12 cellular contexts compared by ENCODE assay signal in genomic region chr10:16799621-16800020, GRCh38. TPM values are rescaled to one million over a fixed set of nuclear protein-coding genes. Genes with fewer than 3 reads are reported as not detected.
A peak's percentile ranks its signal among the peaks of the same experiment; 100 is the strongest.
DNase-seq lines count a peak whose midpoint lies in the region; ATAC-seq, FAIRE-seq and TF ChIP-seq lines count a peak whose summit lies in the region.
"Had no signal": no experiment of that assay in that cellular context is flagged by ENCODE, and none has a peak within 500 bp of the region (broad histone marks: within the 10 kb centered on the region; RNA-seq: fewer than 3 reads in every experiment).

No MANE protein-coding gene starts in this region.

- H3K9me3 Mint-ChIP-seq in memory B cell, result no peaks in the 10 kb centered on the region

- no peak for FAIRE-seq in HepG2 (lab: Jason Lieb, UNC)

- no peak for TF ChIP-seq CTCF in HepG2 (CRISPR knock-in tag; IDR thresholded peaks at IDR 0.05)

- POLR2A ChIA-PET in HepG2 (lab: Yijun Ruan, JAX), result no interaction called here

- no TSS peak for BruUV-seq in HepG2 (replicated peaks; lab: Mats Ljungman, UMichigan)

- H3K27ac ChIP-seq in HepG2 (ENCODE audit: extremely low read length, insufficient read depth, low read length), result no peak overlapping the region
- H3K27ac ChIP-seq: brain microvascular endothelial cell, VCaP had no signal

- H3K4me3 Mint-ChIP-seq in memory B cell, result no peak overlapping the region

- 94% methylated on average over 8 of the region's 8 CpGs for WGBS in HepG2 (ENCODE audit: low lambda C conversion rate)

- intact Hi-C loops in HepG2 (cut with micrococcal nuclease; ENCODE audit: unreplicated experiment), result no loop called here

- H3K79me2 ChIP-seq in HepG2 (ENCODE audit: insufficient read depth, low read length), result peaks cover 5% of the 10 kb centered on the region

- H3K36me3 ChIP-seq in HepG2 (replicated peaks in 1 of 2; ENCODE audit: control insufficient read depth in 1 of 2, insufficient read depth in 2 of 2, low read length in 2 of 2), result no peaks in the 10 kb centered on the region
- H3K36me3 ChIP-seq: brain microvascular endothelial cell had no signal

- DNase-seq in memory B cell (ENCODE audit: low spot score in 2 of 2) (no peak), HepG2 (ENCODE audit: low spot score) (no peak)
- DNase-seq in NK-92 treated with Interleukin-12 subunit alpha and Interleukin-12 subunit beta, amount 100 ng/mL, for 24 hours (lab: John Stamatoyannopoulos, UW), result no peak
- no peak for DNase-seq in activated CD8-positive, alpha-beta memory T cell treated with anti-CD3 and anti-CD28 coated beads, Interleukin-2, amount 50 U/mL, for 4 hours
- no peak for DNase-seq in stimulated activated CD4-positive, alpha-beta T cell treated with anti-CD3 and anti-CD28 coated beads, Interleukin-4, amount 100 ng/mL, for 4 hours
- DNase-seq: brain microvascular endothelial cell, GDM1, mucosa of descending colon had no signal

- H3K27me3 ChIP-seq in HepG2 (ENCODE audit: control insufficient read depth in 1 of 2, insufficient read depth in 2 of 2, low read length in 2 of 2), result no peaks in the 10 kb centered on the region
- H3K27me3 ChIP-seq: brain microvascular endothelial cell had no signal

- H3K27me3 Mint-ChIP-seq in memory B cell, result no peaks in the 10 kb centered on the region

- TF ChIP-seq EP300 in HepG2 (IDR thresholded peaks at IDR 0.05; ENCODE audit: low read depth in 2 of 2, low read length in 2 of 2) (no peak), HepG2 (CRISPR knock-in tag; IDR thresholded peaks at IDR 0.05; ENCODE audit: borderline replicate concordance) (no peak)

- peaks cover 26% of the 10 kb centered on the region for H3K36me3 Mint-ChIP-seq in memory B cell

- peak overlapping the region; percentile 55 for H3K27ac Mint-ChIP-seq in memory B cell

- H3K4me3 ChIP-seq in HepG2 (replicated peaks in 1 of 3; ENCODE audit: insufficient read depth in 1 of 3, low read depth in 2 of 3, low read length in 3 of 3), result no peak overlapping the region
- H3K4me3 ChIP-seq: mucosa of descending colon had no signal

- no peaks in the 10 kb centered on the region for H3K9me3 ChIP-seq in HepG2 (ENCODE audit: low read length)
- H3K9me3 ChIP-seq: mucosa of descending colon had no signal

- no peak for TF ChIP-seq POLR2A in HepG2 (IDR thresholded peaks at IDR 0.05; ENCODE audit: insufficient read depth in 1 of 2, low read depth in 2 of 2, low read length in 2 of 2)

- peaks cover 13% of the 10 kb centered on the region for H3K4me1 ChIP-seq in HepG2 (ENCODE audit: insufficient read depth, low read length)

- in situ Hi-C loops in HepG2 (cut with HindIII; ENCODE audit: extremely low pct_ligation_motif_present, low pct_unique_long_range_greater_than_20kb), result loop anchor here (25.0 kb wide), 2 partner anchors 687 to 912 kb away; no protein-coding TSS in a partner anchor

- ATAC-seq in GM18907 (IDR thresholded peaks at IDR 0.05; ENCODE audit: unreplicated experiment), result peak; percentile 92
- peak; percentile 92 for ATAC-seq in GM21447 (IDR thresholded peaks at IDR 0.05; ENCODE audit: unreplicated experiment)
- ATAC-seq in HG03159 (IDR thresholded peaks at IDR 0.05; ENCODE audit: unreplicated experiment), result peak; percentile 85
- peak; percentile 65 for ATAC-seq in memory B cell (ENCODE audit: low read depth)
- ATAC-seq in HepG2, result no peak
- ATAC-seq: mucosa of descending colon had no signal

- H3K9ac ChIP-seq in HepG2 (ENCODE audit: insufficient read depth, low read depth, low read length), result no peak overlapping the region

- CTCF ChIA-PET in HepG2 (lab: Yijun Ruan, JAX; ENCODE audit: low intra/inter-chr PET ratio, low total read pairs), result no interaction called here

- no peak overlapping the region for H2AFZ ChIP-seq in HepG2 (ENCODE audit: low read length)

- TF ChIP-seq RAD21 in HepG2 (CRISPR knock-in tag; IDR thresholded peaks at IDR 0.05), result no peak

- H3K4me2 ChIP-seq in HepG2 (ENCODE audit: low read depth, low read length), result no peak overlapping the region

- no peaks in the 10 kb centered on the region for H4K20me1 ChIP-seq in HepG2 (ENCODE audit: insufficient read depth, low read length)

- peaks cover 31% of the 10 kb centered on the region for H3K4me1 Mint-ChIP-seq in memory B cell

TF ChIP-seq in HepG2, 621 proteins besides CTCF, POLR2A, EP300 and RAD21:
- no peak for TF ChIP-seq RNF219 (CRISPR knock-in tag; IDR thresholded peaks at IDR 0.05)
- TF ChIP-seq ZNF232 (CRISPR knock-in tag; IDR thresholded peaks at IDR 0.05; ENCODE audit: borderline replicate concordance), result no peak
- TF ChIP-seq ZNF225 (CRISPR knock-in tag; IDR thresholded peaks at IDR 0.05), result no peak
- TF ChIP-seq ZNF670 (CRISPR knock-in tag; IDR thresholded peaks at IDR 0.05; ENCODE audit: borderline replicate concordance), result no peak

RNA-seq across cellular contexts. Expression of gene RSU1, which starts 17.6 kb away (rescaled TPM):
- total RNA-seq in HepG2 (2016; rRNA removed; fragmentation: Illumina TruSeq; extraction: Trizol), result 35.1 and 49.7 TPM in 2 replicates
- total RNA-seq in HepG2 (2016; cell fraction: cytosol; rRNA removed; fragmentation: Illumina TruSeq; extraction: Trizol; ENCODE audit: low read depth), result 15.6 and 15.7 TPM in 2 replicates
- 35.5 and 50.0 TPM in 2 replicates for total RNA-seq in HepG2 (2016; cell fraction: insoluble cytoplasmic fraction; rRNA removed; fragmentation: Illumina TruSeq; extraction: Trizol)
- total RNA-seq in HepG2 (2016; cell fraction: membrane; rRNA removed; fragmentation: Illumina TruSeq; extraction: Trizol), result 17.5 and 18.7 TPM in 2 replicates
- total RNA-seq in HepG2 (2016; cell fraction: nucleus; rRNA removed; fragmentation: Illumina TruSeq; extraction: Trizol), result 20.4 and 20.9 TPM in 2 replicates
- polyA plus RNA-seq in HepG2 (2011; rRNA removed), result 29.1 and 32.3 TPM in 2 replicates
- 25.6 and 34.1 TPM in 2 replicates for polyA plus RNA-seq in HepG2 (2011; cell fraction: cytosol; rRNA removed)
- 8.2 and 11.1 TPM in 2 replicates for polyA plus RNA-seq in HepG2 (2011; cell fraction: nucleus; rRNA removed)
- 14.7 and 19.0 TPM in 2 replicates for polyA plus RNA-seq in HepG2 (2012)
- polyA plus RNA-seq in HepG2 (2016; cell fraction: cytosol; fragmentation: Illumina TruSeq; extraction: Trizol; ENCODE audit: low read depth), result 13.0 and 14.4 TPM in 2 replicates
- polyA plus RNA-seq in HepG2 (2016; cell fraction: insoluble cytoplasmic fraction; fragmentation: Illumina TruSeq; extraction: Trizol; ENCODE audit: low read depth), result 77.0 and 78.1 TPM in 2 replicates
- polyA plus RNA-seq in HepG2 (2016; cell fraction: membrane; fragmentation: Illumina TruSeq; extraction: Trizol; ENCODE audit: low read depth), result 16.3 and 17.1 TPM in 2 replicates
- 27.2 and 28.1 TPM in 2 replicates for polyA plus RNA-seq in HepG2 (2016; cell fraction: nucleus; fragmentation: Illumina TruSeq; extraction: Trizol; ENCODE audit: insufficient read depth, low read depth)
- polyA minus RNA-seq in HepG2 (2011; rRNA and poly(A)+ RNA removed; ENCODE audit: low replicate concordance), result 18.3 and 23.1 TPM in 2 replicates
- 18.7 and 20.7 TPM in 2 replicates for polyA minus RNA-seq in HepG2 (2011; cell fraction: cytosol; rRNA and poly(A)+ RNA removed)
- polyA minus RNA-seq in HepG2 (2011; cell fraction: nucleus; rRNA and poly(A)+ RNA removed), result 10.7 and 20.3 TPM in 2 replicates
